Comparison of ENCODE assay signal across 8 cellular contexts in the genomic region with DNA sequence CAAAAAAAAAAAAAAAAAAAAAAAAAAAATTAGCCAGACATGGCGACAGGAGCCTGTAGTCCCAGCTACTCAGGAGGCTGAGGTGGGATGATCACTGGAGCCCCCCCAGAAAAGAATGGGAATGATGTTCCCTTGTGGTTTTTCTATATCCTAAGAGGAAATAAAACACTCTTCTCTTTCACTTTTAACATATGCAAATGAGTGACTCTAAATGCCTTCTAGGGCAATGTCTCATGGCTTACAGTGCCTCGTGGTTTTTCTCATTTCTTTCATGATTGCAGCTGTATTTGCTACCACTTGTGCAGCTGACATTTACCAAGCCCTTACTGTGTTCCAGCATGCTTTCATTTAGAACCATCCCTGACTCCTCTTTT. TPM values are rescaled to one million over a fixed set of nuclear protein-coding genes. Genes with fewer than 3 reads are reported as not detected.
DNase-seq lines count a peak whose midpoint lies in the region; ATAC-seq and TF ChIP-seq lines count a peak whose summit lies in the region.

No MANE protein-coding gene starts in this region.

- H3K9me3 ChIP-seq in osteoblast (ENCODE audit: low read depth, low read length) (no peaks in the 10 kb centered on the region), aorta (ENCODE audit: control insufficient read depth, low read length) (no peaks in the 10 kb centered on the region)

- CTCF ChIA-PET in activated CD4-positive, alpha-beta memory T cell treated with anti-CD3 and anti-CD28 coated beads for 36 hours (lab: Charles Lee): interaction anchor here (0.6 to 2.8 kb wide), 19 partner anchors 9 to 97 kb away, joined by 3 to 24 read pairs (median 5); a partner anchor contains a TSS

- peak overlapping the region; percentile 92 for H3K27ac Mint-ChIP-seq in activated CD4-positive, alpha-beta T cell treated with anti-CD3 and anti-CD28 coated beads, Interleukin-2, amount 10 ng/mL, durations not matched to agents 24 days and 14 days
- H3K27ac Mint-ChIP-seq in activated CD4-positive, alpha-beta memory T cell treated with anti-CD3 and anti-CD28 coated beads for 36 hours: peak overlapping the region; percentile 85

- H3K27me3 Mint-ChIP-seq in activated CD4-positive, alpha-beta T cell treated with anti-CD3 and anti-CD28 coated beads, Interleukin-2, amount 10 ng/mL, durations not matched to agents 24 days and 14 days: peaks cover 6% of the 10 kb centered on the region
- no peaks in the 10 kb centered on the region for H3K27me3 Mint-ChIP-seq in activated CD4-positive, alpha-beta memory T cell treated with anti-CD3 and anti-CD28 coated beads for 36 hours

- no peak overlapping the region for H2AFZ ChIP-seq in osteoblast (ENCODE audit: low read length)

- POLR2A ChIA-PET in activated CD4-positive, alpha-beta memory T cell treated with anti-CD3 and anti-CD28 coated beads for 36 hours (lab: Charles Lee): interaction anchor here (1.0 to 1.4 kb wide), 3 partner anchors 16 to 438 kb away, joined by 3 to 4 read pairs (median 4); no protein-coding TSS in a partner anchor

- H3K27me3 ChIP-seq in osteoblast (ENCODE audit: insufficient read depth, low read length): no peaks in the 10 kb centered on the region
- no peaks in the 10 kb centered on the region for H3K27me3 ChIP-seq in brain microvascular endothelial cell (replicated peaks)
- no peaks in the 10 kb centered on the region for H3K27me3 ChIP-seq in aorta (ENCODE audit: control insufficient read depth in 1 of 2, insufficient read depth in 2 of 2, low read length in 1 of 2)

- no peak overlapping the region for H3K4me3 ChIP-seq in osteoblast (ENCODE audit: insufficient read depth, low read length)
- H3K4me3 ChIP-seq in brain microvascular endothelial cell (ENCODE audit: low read depth, low read length): no peak overlapping the region
- H3K4me3 ChIP-seq in aorta (ENCODE audit: low read length in 2 of 2): no peak overlapping the region

- no peaks in the 10 kb centered on the region for H4K20me1 ChIP-seq in osteoblast (ENCODE audit: insufficient read depth, low read length)

- peaks cover 27% of the 10 kb centered on the region for H3K4me1 ChIP-seq in osteoblast (ENCODE audit: insufficient read depth, low read length)
- H3K4me1 ChIP-seq in aorta (ENCODE audit: control insufficient read depth in 1 of 2, insufficient read depth in 2 of 2, low read length in 2 of 2): no peaks in the 10 kb centered on the region

- 64 to 65% methylated on average over 2 of the region's 2 CpGs for WGBS in aorta, 2 donors

- no peaks in the 10 kb centered on the region for H3K9me3 Mint-ChIP-seq in activated CD4-positive, alpha-beta T cell treated with anti-CD3 and anti-CD28 coated beads, Interleukin-2, amount 10 ng/mL, durations not matched to agents 24 days and 14 days
- no peaks in the 10 kb centered on the region for H3K9me3 Mint-ChIP-seq in activated CD4-positive, alpha-beta memory T cell treated with anti-CD3 and anti-CD28 coated beads for 36 hours

- H3K79me2 ChIP-seq in osteoblast (ENCODE audit: insufficient read depth, low read length): no peaks in the 10 kb centered on the region

- H3K36me3 ChIP-seq in osteoblast (ENCODE audit: insufficient read depth, low read length): no peaks in the 10 kb centered on the region
- no peaks in the 10 kb centered on the region for H3K36me3 ChIP-seq in brain microvascular endothelial cell (replicated peaks)
- H3K36me3 ChIP-seq in aorta (ENCODE audit: control insufficient read depth in 1 of 2, insufficient read depth in 2 of 2, low read length in 1 of 2): no peaks in the 10 kb centered on the region

- in situ Hi-C loops in brain microvascular endothelial cell (cut with HindIII; ENCODE audit: low pct_ligation_motif_present, low sequenced_read_pairs): no loop called here

- peak; percentile 79 for DNase-seq in activated CD4-positive, alpha-beta T cell treated with anti-CD3 and anti-CD28 coated beads, Interleukin-2, amount 10 ng/mL, durations not matched to agents 24 days and 14 days
- DNase-seq in activated CD4-positive, alpha-beta T cell treated with anti-CD3 and anti-CD28 coated beads, Interleukin-2, amount 50 U/mL, for 1 hour: no peak
- peak; percentile 29 for DNase-seq in activated CD4-positive, alpha-beta memory T cell treated with anti-CD3 and anti-CD28 coated beads for 36 hours
- no peak for DNase-seq in osteoblast (ENCODE audit: insufficient read length, low spot score, missing footprints)
- DNase-seq in brain microvascular endothelial cell: no peak
- no peak for DNase-seq in aorta
- no peak for DNase-seq in NCI-H2107 (lab: John Stamatoyannopoulos, UW)

- peak overlapping the region; percentile 78 for H3K4me2 ChIP-seq in osteoblast (ENCODE audit: insufficient read depth, low read length)

- no peaks in the 10 kb centered on the region for H3K36me3 Mint-ChIP-seq in activated CD4-positive, alpha-beta T cell treated with anti-CD3 and anti-CD28 coated beads, Interleukin-2, amount 10 ng/mL, durations not matched to agents 24 days and 14 days (ENCODE audit: low read depth)
- no peaks in the 10 kb centered on the region for H3K36me3 Mint-ChIP-seq in activated CD4-positive, alpha-beta memory T cell treated with anti-CD3 and anti-CD28 coated beads for 36 hours

- H3K27ac ChIP-seq in osteoblast (ENCODE audit: low read depth, low read length): peak overlapping the region; percentile 40
- H3K27ac ChIP-seq in brain microvascular endothelial cell: no peak overlapping the region
- no peak overlapping the region for H3K27ac ChIP-seq in aorta (ENCODE audit: low read depth in 1 of 2, low read length in 2 of 2)

- no peak for TF ChIP-seq CTCF in osteoblast (IDR thresholded peaks at IDR 0.05; ENCODE audit: extremely low read depth, low read depth, low read length)
- no peak for TF ChIP-seq CTCF in brain microvascular endothelial cell (IDR thresholded peaks at IDR 0.05; ENCODE audit: low read depth, low read length, missing control alignments)

- intact Hi-C loops in activated CD4-positive, alpha-beta T cell treated with anti-CD3 and anti-CD28 coated beads, Interleukin-2, amount 10 ng/mL, durations not matched to agents 24 days and 14 days (cut with micrococcal nuclease): loop anchor here (1.0 kb wide), 1 partner anchor 14 kb away; no protein-coding TSS in a partner anchor
- intact Hi-C loops in activated CD4-positive, alpha-beta memory T cell treated with anti-CD3 and anti-CD28 coated beads for 36 hours (cut with micrococcal nuclease): loop anchor here (2.0 to 5.0 kb wide), 2 partner anchors 42 to 45 kb away; no protein-coding TSS in a partner anchor
- intact Hi-C loops in aorta (cut with DNase I): loop anchor here (2.0 kb wide), 3 partner anchors 17 to 91 kb away; no protein-coding TSS in a partner anchor

- H3K4me3 Mint-ChIP-seq in activated CD4-positive, alpha-beta T cell treated with anti-CD3 and anti-CD28 coated beads, Interleukin-2, amount 10 ng/mL, durations not matched to agents 24 days and 14 days: peak overlapping the region; percentile 72
- H3K4me3 Mint-ChIP-seq in activated CD4-positive, alpha-beta memory T cell treated with anti-CD3 and anti-CD28 coated beads for 36 hours: peak overlapping the region; percentile 54

- H3K4me1 Mint-ChIP-seq in activated CD4-positive, alpha-beta T cell treated with anti-CD3 and anti-CD28 coated beads, Interleukin-2, amount 10 ng/mL, durations not matched to agents 24 days and 14 days: peaks cover 30% of the 10 kb centered on the region
- peaks cover 22% of the 10 kb centered on the region for H3K4me1 Mint-ChIP-seq in activated CD4-positive, alpha-beta memory T cell treated with anti-CD3 and anti-CD28 coated beads for 36 hours (ENCODE audit: low read depth)

- ATAC-seq in HG03060 (IDR thresholded peaks at IDR 0.05; ENCODE audit: low read depth, unreplicated experiment) (peak; percentile 56), aorta (ENCODE audit: low FRiP score) (no peak)

RNA-seq across cellular contexts. Expression of a gene that starts 26.4 kb away (rescaled TPM):
- 10.3 and 10.6 TPM in 2 replicates for total RNA-seq in activated CD4-positive, alpha-beta T cell treated with anti-CD3 and anti-CD28 coated beads, Interleukin-2, amount 10 ng/mL, durations not matched to agents 24 days and 14 days
- total RNA-seq in activated CD4-positive, alpha-beta memory T cell treated with anti-CD3 and anti-CD28 coated beads for 36 hours: 10 to 100 TPM in 1 of 2 experiments, 1 to 10 TPM in 1; 7.1 to 10.1 TPM
- total RNA-seq in osteoblast (14.1 and 15.0 TPM in 2 replicates), aorta (10 to 100 TPM; 12.9 to 16.4 TPM)
- 10 to 100 TPM; 10.5 to 19.2 TPM for polyA plus RNA-seq in aorta

RNA-seq across cellular contexts. Expression of a gene that starts 28.8 kb away (rescaled TPM):
- total RNA-seq in activated CD4-positive, alpha-beta T cell treated with anti-CD3 and anti-CD28 coated beads, Interleukin-2, amount 10 ng/mL, durations not matched to agents 24 days and 14 days: 61.3 and 64.2 TPM in 2 replicates
- 10 to 100 TPM; 67.6 to 69.8 TPM for total RNA-seq in activated CD4-positive, alpha-beta memory T cell treated with anti-CD3 and anti-CD28 coated beads for 36 hours
- total RNA-seq in osteoblast (46.7 and 50.7 TPM in 2 replicates), aorta (10 to 100 TPM; 72.6 to 91.9 TPM)
- polyA plus RNA-seq in aorta: 10 to 100 TPM in 1 of 2 donors, 1 to 10 TPM in 1; 8.6 to 45.5 TPM

RNA-seq across cellular contexts. Expression of a gene that starts 39.5 kb away (rescaled TPM):
- 0.49 and 0.88 TPM in 2 replicates for total RNA-seq in activated CD4-positive, alpha-beta T cell treated with anti-CD3 and anti-CD28 coated beads, Interleukin-2, amount 10 ng/mL, durations not matched to agents 24 days and 14 days
- 1 to 10 TPM; 2.5 to 3.3 TPM for total RNA-seq in activated CD4-positive, alpha-beta memory T cell treated with anti-CD3 and anti-CD28 coated beads for 36 hours
- total RNA-seq in osteoblast (246 and 264 TPM in 2 replicates), aorta (100 to 1,000 TPM; 108 to 115 TPM)
- polyA plus RNA-seq in aorta: 100 to 1,000 TPM in 1 of 2 donors, 10 to 100 TPM in 1; 49.0 to 138 TPM

Comparison
In these comparisons a context has a peak if more than half of its experiments do, and no peak if none do; other contexts are left out.
1. DNase-seq: peak in activated CD4-positive, alpha-beta T cell treated with anti-CD3 and anti-CD28 coated beads, Interleukin-2, amount 10 ng/mL, durations not matched to agents 24 days and 14 days (single experiment) and activated CD4-positive, alpha-beta memory T cell treated with anti-CD3 and anti-CD28 coated beads for 36 hours (single experiment); none in activated CD4-positive, alpha-beta T cell treated with anti-CD3 and anti-CD28 coated beads, Interleukin-2, amount 50 U/mL, for 1 hour (single experiment), osteoblast (single experiment), brain microvascular endothelial cell (single experiment), aorta (0 of 2) and NCI-H2107 (single experiment).
2. RNA of a gene that starts 39.5 kb away (total RNA-seq): 246 to 264 TPM in osteoblast and 108 to 115 TPM in aorta; 2.5 to 3.3 TPM in activated CD4-positive, alpha-beta memory T cell treated with anti-CD3 and anti-CD28 coated beads for 36 hours and 0.49 to 0.88 TPM in activated CD4-positive, alpha-beta T cell treated with anti-CD3 and anti-CD28 coated beads, Interleukin-2, amount 10 ng/mL, durations not matched to agents 24 days and 14 days; every median in the first group is over 10 times any median in the second.